1 cellular context compared by ENCODE assay signal in the genomic region with DNA sequence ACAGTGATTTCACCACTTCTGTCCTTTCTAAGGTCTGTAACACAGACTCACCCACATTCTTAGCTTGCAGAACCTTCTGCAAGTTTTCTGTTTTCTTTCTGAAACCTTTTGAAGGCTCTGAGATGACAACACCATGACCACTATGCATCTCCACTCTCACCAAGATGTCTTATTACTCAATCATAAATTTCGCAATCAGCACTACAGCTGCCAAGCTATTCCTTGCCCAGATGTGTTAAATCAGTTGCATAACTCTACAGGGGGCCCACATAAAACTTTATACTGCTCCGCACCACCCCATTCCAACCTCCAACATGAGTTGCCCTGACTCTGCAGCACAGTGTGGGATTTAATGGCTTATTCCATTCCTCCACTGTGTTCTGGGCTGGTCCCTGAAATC.
TF ChIP-seq lines count a peak whose summit lies in the region.

No MANE protein-coding gene starts in this region.

TF ChIP-seq in HepG2, 621 proteins besides CTCF, POLR2A, EP300 and RAD21:
- TF ChIP-seq CEBPB (IDR thresholded peaks at IDR 0.05; ENCODE audit: borderline replicate concordance, low read depth, low read length) (peak; percentile 71), HOXD1 (CRISPR knock-in tag; IDR thresholded peaks at IDR 0.05) (no peak), MED1 (CRISPR knock-in tag; IDR thresholded peaks at IDR 0.05) (no peak)
TF ChIP-seq in HepG2: peak in this region for 1.
